14 cellular contexts compared by ENCODE assay signal in the genomic region with DNA sequence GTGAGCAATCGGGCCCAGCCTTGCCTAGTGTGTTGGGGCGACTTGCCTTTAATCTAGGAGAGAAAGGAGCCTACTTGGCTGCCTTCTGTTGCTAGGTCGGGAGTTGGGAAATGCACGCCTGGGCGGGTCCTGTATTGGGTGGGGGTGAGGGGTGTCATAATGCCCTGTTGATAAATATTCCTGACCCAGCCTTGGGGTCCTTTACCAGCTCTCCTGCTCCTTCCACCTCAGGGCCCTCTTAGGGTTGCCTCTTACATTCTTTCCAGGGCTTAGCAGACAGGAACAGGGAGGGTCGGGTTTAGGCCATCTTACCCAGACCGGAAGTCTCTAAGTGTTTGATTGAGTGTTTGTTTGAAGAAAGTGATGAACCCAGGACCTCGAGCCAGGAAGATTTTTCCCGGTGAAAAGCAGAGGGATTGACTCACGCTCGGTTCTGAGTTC.
DNase-seq lines count a peak whose midpoint lies in the region; ATAC-seq, FAIRE-seq and TF ChIP-seq lines count a peak whose summit lies in the region.
"Had no signal": no experiment of that assay in that cellular context is flagged by ENCODE, and none has a peak within 500 bp of the region (broad histone marks: within the 10 kb centered on the region; RNA-seq: fewer than 3 reads in every experiment).

No MANE protein-coding gene starts in this region.

- H2AFZ ChIP-seq in K562 (ENCODE audit: low read depth, low read length): no peak overlapping the region

- BruUV-seq in K562 (replicated peaks; lab: Mats Ljungman, UMichigan): no TSS peak

- intact Hi-C loops in K562 (cut with micrococcal nuclease) (no loop called here), left lung (cut with DNase I) (no loop called here)

- no peaks in the 10 kb centered on the region for H3K27me3 ChIP-seq in AG04450 (ENCODE audit: control insufficient read depth, insufficient read depth, low read length)
- peaks cover 38 to 70% of the 10 kb centered on the region in 2 experiments for H3K27me3 ChIP-seq in K562 (ENCODE audit: control insufficient read depth in 2 of 2, insufficient read depth in 2 of 2, low read length in 2 of 2)
- no peaks in the 10 kb centered on the region for H3K27me3 ChIP-seq in left lung
- H3K27me3 ChIP-seq: cardiac muscle cell had no signal

- no peak for TF ChIP-seq EP300 in K562 (IDR thresholded peaks at IDR 0.05; ENCODE audit: low read length)

- peak; percentile 35 for FAIRE-seq in K562 (lab: Jason Lieb, UNC)
- FAIRE-seq: frontal cortex had no signal

- no peaks in the 10 kb centered on the region for H4K20me1 ChIP-seq in K562 (replicated peaks; ENCODE audit: control insufficient read depth, insufficient read depth, low read length)

- no peak for TF ChIP-seq RAD21 in K562 (CRISPR knock-in tag; conservative IDR thresholded peaks at IDR 0.05 in 1 of 2, IDR thresholded peaks at IDR 0.05 in 1 of 2)

- no peaks in the 10 kb centered on the region for H3K9me1 ChIP-seq in K562 (ENCODE audit: control insufficient read depth, insufficient read depth, low read length)

- CTCF ChIA-PET in AG04450 (lab: Charles Lee): interaction anchor here (0.6 to 4.6 kb wide), 3 partner anchors 165 to 187 kb away, joined by 3 to 31 read pairs (median 7); no protein-coding TSS in a partner anchor
- CTCF ChIA-PET in K562 (lab: Yijun Ruan, JAX; ENCODE audit: low intra/inter-chr PET ratio): no interaction called here

- TF ChIP-seq CTCF in AG04450 (IDR thresholded peaks at IDR 0.05; ENCODE audit: low read depth, low read length) (no peak; the same call in 1 of the 2 replicates), K562 (IDR thresholded peaks at IDR 0.05 in 2 of 3, conservative IDR thresholded peaks at IDR 0.05 in 1 of 3; ENCODE audit: insufficient read depth in 2 of 3, low read depth in 1 of 3, low read length in 3 of 3) (no peak), left lung (IDR thresholded peaks at IDR 0.05) (no peak)

- H3K9me3 ChIP-seq in AG04450 (ENCODE audit: control insufficient read depth, insufficient read depth, low read length) (no peaks in the 10 kb centered on the region; the same call in 1 of the 2 replicates), K562 (replicated peaks; ENCODE audit: control insufficient read depth, insufficient read depth, low read depth, low read length) (no peaks in the 10 kb centered on the region), left lung (no peaks in the 10 kb centered on the region)

- no peak overlapping the region for H3K4me2 ChIP-seq in K562 (ENCODE audit: insufficient read depth, low read length)

- no peak overlapping the region for H3K9ac ChIP-seq in K562 (ENCODE audit: insufficient read depth in 1 of 2, low read depth in 2 of 2, low read length in 2 of 2)

- H3K36me3 ChIP-seq in K562 (ENCODE audit: control insufficient read depth, insufficient read depth, low read length) (no peaks in the 10 kb centered on the region), left lung (no peaks in the 10 kb centered on the region)
- H3K36me3 ChIP-seq: cardiac muscle cell had no signal

- H3K4me3 ChIP-seq in AG04450 (ENCODE audit: low read depth, low read length) (no peak overlapping the region), K562 (no peak overlapping the region), left lung (no peak overlapping the region)
- H3K4me3 ChIP-seq: cardiac muscle cell, SK-N-MC had no signal

- peak overlapping the region; percentile 57 for H3K27ac ChIP-seq in AG04450 (ENCODE audit: low read depth, low read length)
- H3K27ac ChIP-seq in K562 (ENCODE audit: extremely low read depth, low read depth, low read length): no peak overlapping the region
- peak overlapping the region in 1 of 2 donors; percentile 56 for H3K27ac ChIP-seq in left lung
- H3K27ac ChIP-seq: cardiac muscle cell, SK-N-MC had no signal

- ATAC-seq in K562 (no peak), left lung (peak; percentile 15), HG03045 (IDR thresholded peaks at IDR 0.05; ENCODE audit: unreplicated experiment) (no peak), GM21723 (IDR thresholded peaks at IDR 0.05; ENCODE audit: unreplicated experiment) (no peak)

- WGBS in K562 (ENCODE audit: insufficient coverage, low coverage, missing lambda C conversion rate): 3% methylated on average over 11 of the region's 11 CpGs

- POLR2A ChIA-PET in AG04450 (lab: Yijun Ruan, JAX): interaction anchor here (0.6 to 1.9 kb wide), 3 partner anchors 11 to 20 kb away, joined by 3 to 10 read pairs (median 3); no protein-coding TSS in a partner anchor
- POLR2A ChIA-PET in K562 (lab: Yijun Ruan, JAX): no interaction called here

- no peaks in the 10 kb centered on the region for H3K79me2 ChIP-seq in K562 (ENCODE audit: control insufficient read depth, insufficient read depth, low read length)

- DNase-seq in AG04450 (ENCODE audit: low read depth, low spot score) (peak; percentile 44), HCEC 1CT (peak; percentile 74), K562 (ENCODE audit: extremely low read depth in 1 of 4, low spot score in 3 of 4) (no peak), left lung (peak in 1 of 2 donors; percentile 60), GM19238 (ENCODE audit: insufficient read length, low spot score) (no peak), NCI-H1436 treated with DMSO at 0.1 percent for 48 hours (lab: John Stamatoyannopoulos, UW) (no peak)
- DNase-seq: activated CD4-positive, alpha-beta T cell treated with anti-CD3 and anti-CD28 coated beads, Interleukin-2, amount 10 ng/mL, durations not matched to agents 24 days and 14 days; activated T-cell treated with anti-CD3 and anti-CD28 coated beads for 4 hours; NCI-H1092 had no signal

- no peak for TF ChIP-seq POLR2A in K562 (conservative IDR thresholded peaks at IDR 0.05)

- in situ Hi-C loops in K562 (cut with MboI): loop anchor here (10.0 kb wide), 1 partner anchor 249 kb away; no protein-coding TSS in a partner anchor

- H3K4me1 ChIP-seq in K562 (replicated peaks in 1 of 2; ENCODE audit: control insufficient read depth in 2 of 2, insufficient read depth in 2 of 2, low read length in 2 of 2) (peaks cover 0 to 16% of the 10 kb centered on the region in 2 experiments; a peak in 2 of 5 replicates), left lung (peaks cover 23% of the 10 kb centered on the region in 2 donors)

TF ChIP-seq in K562, 482 proteins besides CTCF, POLR2A, EP300 and RAD21 (continues in another document):
- no peak for TF ChIP-seq HNRNPL (IDR thresholded peaks at IDR 0.05; ENCODE audit: low read depth, low read length)
- no peak for TF ChIP-seq ETV6 (IDR thresholded peaks at IDR 0.05; ENCODE audit: borderline replicate concordance in 1 of 2, low read depth in 2 of 2, low read length in 1 of 2)
- no peak for TF ChIP-seq ETV6 (CRISPR knock-in tag; IDR thresholded peaks at IDR 0.05; ENCODE audit: borderline replicate concordance)
- TF ChIP-seq, protein P1, sequence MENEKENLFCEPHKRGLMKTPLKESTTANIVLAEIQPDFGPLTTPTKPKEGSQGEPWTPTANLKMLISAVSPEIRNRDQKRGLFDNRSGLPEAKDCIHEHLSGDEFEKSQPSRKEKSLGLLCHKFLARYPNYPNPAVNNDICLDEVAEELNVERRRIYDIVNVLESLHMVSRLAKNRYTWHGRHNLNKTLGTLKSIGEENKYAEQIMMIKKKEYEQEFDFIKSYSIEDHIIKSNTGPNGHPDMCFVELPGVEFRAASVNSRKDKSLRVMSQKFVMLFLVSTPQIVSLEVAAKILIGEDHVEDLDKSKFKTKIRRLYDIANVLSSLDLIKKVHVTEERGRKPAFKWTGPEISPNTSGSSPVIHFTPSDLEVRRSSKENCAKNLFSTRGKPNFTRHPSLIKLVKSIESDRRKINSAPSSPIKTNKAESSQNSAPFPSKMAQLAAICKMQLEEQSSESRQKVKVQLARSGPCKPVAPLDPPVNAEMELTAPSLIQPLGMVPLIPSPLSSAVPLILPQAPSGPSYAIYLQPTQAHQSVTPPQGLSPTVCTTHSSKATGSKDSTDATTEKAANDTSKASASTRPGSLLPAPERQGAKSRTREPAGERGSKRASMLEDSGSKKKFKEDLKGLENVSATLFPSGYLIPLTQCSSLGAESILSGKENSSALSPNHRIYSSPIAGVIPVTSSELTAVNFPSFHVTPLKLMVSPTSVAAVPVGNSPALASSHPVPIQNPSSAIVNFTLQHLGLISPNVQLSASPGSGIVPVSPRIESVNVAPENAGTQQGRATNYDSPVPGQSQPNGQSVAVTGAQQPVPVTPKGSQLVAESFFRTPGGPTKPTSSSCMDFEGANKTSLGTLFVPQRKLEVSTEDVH (IDR thresholded peaks at IDR 0.05; ENCODE audit: low read depth, partially characterized antibody): no peak
- no peak for TF ChIP-seq MTF1 (CRISPR knock-in tag; IDR thresholded peaks at IDR 0.05; ENCODE audit: borderline replicate concordance)
- no peak for TF ChIP-seq SETDB1 (IDR thresholded peaks at IDR 0.05; ENCODE audit: low read length)
- no peak for TF ChIP-seq WHSC1 (IDR thresholded peaks at IDR 0.05; ENCODE audit: low read length)
- TF ChIP-seq, protein P2, sequence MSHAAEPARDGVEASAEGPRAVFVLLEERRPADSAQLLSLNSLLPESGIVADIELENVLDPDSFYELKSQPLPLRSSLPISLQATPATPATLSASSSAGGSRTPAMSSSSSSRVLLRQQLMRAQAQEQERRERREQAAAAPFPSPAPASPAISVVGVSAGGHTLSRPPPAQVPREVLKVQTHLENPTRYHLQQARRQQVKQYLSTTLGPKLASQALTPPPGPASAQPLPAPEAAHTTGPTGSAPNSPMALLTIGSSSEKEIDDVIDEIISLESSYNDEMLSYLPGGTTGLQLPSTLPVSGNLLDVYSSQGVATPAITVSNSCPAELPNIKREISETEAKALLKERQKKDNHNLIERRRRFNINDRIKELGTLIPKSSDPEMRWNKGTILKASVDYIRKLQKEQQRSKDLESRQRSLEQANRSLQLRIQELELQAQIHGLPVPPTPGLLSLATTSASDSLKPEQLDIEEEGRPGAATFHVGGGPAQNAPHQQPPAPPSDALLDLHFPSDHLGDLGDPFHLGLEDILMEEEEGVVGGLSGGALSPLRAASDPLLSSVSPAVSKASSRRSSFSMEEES (CRISPR knock-in tag; IDR thresholded peaks at IDR 0.05): no peak
- TF ChIP-seq, protein P3, sequence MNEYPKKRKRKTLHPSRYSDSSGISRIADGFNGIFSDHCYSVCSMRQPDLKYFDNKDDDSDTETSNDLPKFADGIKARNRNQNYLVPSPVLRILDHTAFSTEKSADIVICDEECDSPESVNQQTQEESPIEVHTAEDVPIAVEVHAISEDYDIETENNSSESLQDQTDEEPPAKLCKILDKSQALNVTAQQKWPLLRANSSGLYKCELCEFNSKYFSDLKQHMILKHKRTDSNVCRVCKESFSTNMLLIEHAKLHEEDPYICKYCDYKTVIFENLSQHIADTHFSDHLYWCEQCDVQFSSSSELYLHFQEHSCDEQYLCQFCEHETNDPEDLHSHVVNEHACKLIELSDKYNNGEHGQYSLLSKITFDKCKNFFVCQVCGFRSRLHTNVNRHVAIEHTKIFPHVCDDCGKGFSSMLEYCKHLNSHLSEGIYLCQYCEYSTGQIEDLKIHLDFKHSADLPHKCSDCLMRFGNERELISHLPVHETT (CRISPR knock-in tag; conservative IDR thresholded peaks at IDR 0.05 in 1 of 2, IDR thresholded peaks at IDR 0.05 in 1 of 2): no peak

Comparison
In these comparisons a context has a peak if more than half of its experiments do, and no peak if none do; other contexts are left out.
1. DNase-seq: peak in AG04450 (single experiment) and HCEC 1CT (single experiment); none in K562 (0 of 4), GM19238 (single experiment) and NCI-H1436 treated with DMSO at 0.1 percent for 48 hours (single experiment).